In the genomic region with DNA sequence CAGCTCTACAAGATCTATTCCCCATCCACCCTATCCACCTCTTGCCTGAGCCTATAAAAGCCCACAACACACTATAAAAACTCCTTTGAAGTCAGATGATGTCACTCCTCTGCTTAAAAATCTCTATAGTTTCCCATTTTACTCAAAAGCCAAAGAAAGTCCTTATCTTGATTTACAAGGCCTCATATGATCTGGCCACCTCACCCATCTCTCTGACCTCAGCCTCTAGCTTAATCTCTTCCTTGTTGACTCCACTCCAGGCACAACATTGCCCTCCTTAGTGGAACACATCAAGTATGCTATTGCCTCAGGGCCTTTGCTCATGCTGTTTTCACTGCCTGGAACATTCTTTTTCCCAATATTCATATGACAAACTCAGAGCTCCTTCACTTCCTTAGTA, we compare ENCODE assay signal across 21 cellular contexts. TPM values are rescaled to one million over a fixed set of nuclear protein-coding genes. Genes with fewer than 3 reads are reported as not detected.
DNase-seq lines count a peak whose midpoint lies in the region; ATAC-seq, FAIRE-seq and TF ChIP-seq lines count a peak whose summit lies in the region.
"Had no signal": no experiment of that assay in that cellular context is flagged by ENCODE, and none has a peak within 500 bp of the region (broad histone marks: within the 10 kb centered on the region; RNA-seq: fewer than 3 reads in every experiment).

No MANE protein-coding gene starts in this region.

- BruUV-seq in OCI-LY7 (replicated peaks; lab: Mats Ljungman, UMichigan), result no TSS peak

- peak overlapping the region; percentile 83 for H3K27ac ChIP-seq in OCI-LY7 (ENCODE audit: low read depth, low read length, poor library complexity, severe bottlenecking)
- H3K27ac ChIP-seq in keratinocyte (ENCODE audit: control insufficient read depth, insufficient read depth, low read length), result peak overlapping the region; percentile 51
- no peak overlapping the region for H3K27ac ChIP-seq in thyroid gland
- H3K27ac ChIP-seq in heart right ventricle, result no peak overlapping the region
- H3K27ac ChIP-seq: cardiac muscle cell, left lung had no signal

- H2AFZ ChIP-seq in OCI-LY7 (ENCODE audit: low read length) (peak overlapping the region; percentile 77; the same call in 1 of the 2 replicates), keratinocyte (ENCODE audit: control insufficient read depth, low read length) (no peak overlapping the region)

- no peaks in the 10 kb centered on the region for H3K9me2 ChIP-seq in OCI-LY7 (ENCODE audit: insufficient read depth, low read length)

- H3K79me2 ChIP-seq in OCI-LY7 (ENCODE audit: insufficient read depth, low read depth, low read length) (peaks cover 7% of the 10 kb centered on the region; the same call in 1 of the 2 replicates), keratinocyte (ENCODE audit: control insufficient read depth, insufficient read depth, low read length) (no peaks in the 10 kb centered on the region)

- H3K4me2 ChIP-seq in OCI-LY7 (ENCODE audit: low read length) (peak overlapping the region; percentile 72), keratinocyte (ENCODE audit: control insufficient read depth, extremely low read depth, insufficient read depth, low read depth, low read length) (peak overlapping the region; percentile 25)

- no peaks in the 10 kb centered on the region for H3K27me3 ChIP-seq in bronchial epithelial cell (ENCODE audit: control insufficient read depth, insufficient read depth, low read length)
- H3K27me3 ChIP-seq in keratinocyte (ENCODE audit: control insufficient read depth, extremely low read depth, insufficient read depth, low read length), result no peaks in the 10 kb centered on the region
- H3K27me3 ChIP-seq in thyroid gland, result no peaks in the 10 kb centered on the region
- H3K27me3 ChIP-seq in heart right ventricle, result no peaks in the 10 kb centered on the region
- H3K27me3 ChIP-seq: cardiac muscle cell, left lung had no signal

- FAIRE-seq in bronchial epithelial cell (lab: Jason Lieb, UNC) (no peak), keratinocyte (lab: Jason Lieb, UNC) (peak; percentile 84)

- H3K36me3 ChIP-seq in OCI-LY7 (ENCODE audit: insufficient read depth, low read length) (no peaks in the 10 kb centered on the region), bronchial epithelial cell (ENCODE audit: control insufficient read depth, insufficient read depth, low read length) (no peaks in the 10 kb centered on the region), keratinocyte (ENCODE audit: control insufficient read depth in 2 of 2, extremely low read depth in 1 of 2, insufficient read depth in 2 of 2, low read length in 2 of 2) (no peaks in the 10 kb centered on the region), thyroid gland (no peaks in the 10 kb centered on the region), heart right ventricle (no peaks in the 10 kb centered on the region)
- H3K36me3 ChIP-seq: cardiac muscle cell, left lung had no signal

- H3K9ac ChIP-seq in keratinocyte (ENCODE audit: control insufficient read depth, extremely low read depth, insufficient read depth, low read length), result no peak overlapping the region

- CTCF ChIA-PET in OCI-LY7 (lab: Charles Lee; ENCODE audit: unreplicated experiment), result interaction anchor here (0.9 kb wide), 2 partner anchors 12 to 49 kb away, joined by 3 to 4 read pairs; no protein-coding TSS in a partner anchor

- intact Hi-C loops in OCI-LY7 (cut with micrococcal nuclease; ENCODE audit: unreplicated experiment), result loop anchor here (10.0 kb wide), 1 partner anchor 222 kb away; no protein-coding TSS in a partner anchor
- intact Hi-C loops in thyroid gland (cut with DNase I), result no loop called here
- intact Hi-C loops in heart right ventricle (cut with DNase I), result no loop called here

- no peaks in the 10 kb centered on the region for H4K20me1 ChIP-seq in OCI-LY7 (ENCODE audit: insufficient read depth, low read length)
- no peaks in the 10 kb centered on the region for H4K20me1 ChIP-seq in keratinocyte (ENCODE audit: control insufficient read depth, extremely low read depth, insufficient read depth, low read length)

- no peak for ATAC-seq in heart right ventricle
- no peak for ATAC-seq in GM21360 (IDR thresholded peaks at IDR 0.05; ENCODE audit: unreplicated experiment)
- ATAC-seq: CD8-positive, alpha-beta T cell; left lung had no signal

- DNase-seq in EL (peak; percentile 84), OCI-LY7 (ENCODE audit: low spot score) (no peak), bronchial epithelial cell (ENCODE audit: low read depth) (peak; percentile 93), keratinocyte (ENCODE audit: low read depth, low spot score) (peak; percentile 54), thyroid gland (no peak), heart right ventricle (no peak), superior temporal gyrus (ENCODE audit: extremely low spot score) (no peak)
- DNase-seq: activated B cell treated with CpG ODN at 0.5 μM for 24 hours; activated CD4-positive, alpha-beta T cell treated with anti-CD3 and anti-CD28 coated beads, Interleukin-2, amount 50 U/mL, for 48 hours; activated gamma-delta T cell treated with Interleukin-2 at 50 U/mL for 16 hours; amniotic stem cell; CD8-positive, alpha-beta T cell; dermis blood vessel endothelial cell; DMS79; H9; left lung; NCI-H2171; posterior cingulate gyrus; stimulated activated naive CD4-positive, alpha-beta T cell treated with Interleukin-2 at 50 U/mL for 16 hours had no signal

- H3K4me1 ChIP-seq in OCI-LY7 (ENCODE audit: insufficient read depth, low read length, poor library complexity, severe bottlenecking) (peaks cover 89% of the 10 kb centered on the region), keratinocyte (ENCODE audit: control insufficient read depth, extremely low read depth, insufficient read depth, low read length) (peaks cover 59% of the 10 kb centered on the region), thyroid gland (peaks cover 5 to 13% of the 10 kb centered on the region in 2 donors), heart right ventricle (peaks cover 0 to 9% (median 0%) of the 10 kb centered on the region in 9 donors)

- H3K4me3 ChIP-seq in OCI-LY7 (ENCODE audit: low read depth, low read length, poor library complexity, severe bottlenecking) (no peak overlapping the region), bronchial epithelial cell (ENCODE audit: low read depth, low read length) (no peak overlapping the region), keratinocyte (ENCODE audit: control insufficient read depth in 2 of 3, extremely low read depth in 1 of 3, insufficient read depth in 2 of 3, low read depth in 1 of 3, low read length in 3 of 3) (no peak overlapping the region), thyroid gland (replicated peaks in 1 of 3) (no peak overlapping the region), heart right ventricle (no peak overlapping the region)
- H3K4me3 ChIP-seq: cardiac muscle cell, left lung had no signal

- no peak for TF ChIP-seq CTCF in OCI-LY7 (conservative IDR thresholded peaks at IDR 0.05; ENCODE audit: low read length)
- no peak for TF ChIP-seq CTCF in bronchial epithelial cell (IDR thresholded peaks at IDR 0.05; ENCODE audit: insufficient read depth, low read length, severe bottlenecking)
- TF ChIP-seq CTCF in keratinocyte (optimal IDR thresholded peaks at IDR 0.05 in 1 of 3, IDR thresholded peaks at IDR 0.05 in 1 of 3, conservative IDR thresholded peaks at IDR 0.05 in 1 of 3; ENCODE audit: extremely low read depth in 1 of 3, insufficient read depth in 2 of 3, low read length in 3 of 3), result no peak
- TF ChIP-seq CTCF in thyroid gland (IDR thresholded peaks at IDR 0.05), result no peak
- no peak for TF ChIP-seq CTCF in heart right ventricle (IDR thresholded peaks at IDR 0.05)

- POLR2A ChIA-PET in OCI-LY7 (lab: Charles Lee), result interaction anchor here (0.8 to 5.4 kb wide), 8 partner anchors 8 to 39 kb away, joined by 3 to 32 read pairs (median 7); no protein-coding TSS in a partner anchor

- H3K9me3 ChIP-seq in OCI-LY7 (ENCODE audit: low read length), result no peaks in the 10 kb centered on the region
- no peaks in the 10 kb centered on the region for H3K9me3 ChIP-seq in keratinocyte (ENCODE audit: control insufficient read depth, low read depth, low read length)
- H3K9me3 ChIP-seq in thyroid gland, result no peaks in the 10 kb centered on the region
- H3K9me3 ChIP-seq in heart right ventricle, result no peaks in the 10 kb centered on the region
- H3K9me3 ChIP-seq: left lung had no signal

- dilution Hi-C loops in keratinocyte (cut with MboI; ENCODE audit: extremely low pct_ligation_motif_present, low sequenced_read_pairs), result no loop called here

- no peaks in the 10 kb centered on the region for H3K9me1 ChIP-seq in keratinocyte (ENCODE audit: control insufficient read depth, extremely low read depth, insufficient read depth, low read length)

- no peak for TF ChIP-seq POLR2A in thyroid gland (IDR thresholded peaks at IDR 0.05)

RNA-seq across cellular contexts. Expression of gene ZNF281, which starts 33.3 kb away (rescaled TPM):
- total RNA-seq in OCI-LY7 (2014; rRNA removed; shearing (Covaris generic)), result 22.9 and 24.2 TPM in 2 replicates
- total RNA-seq in OCI-LY7 (2022), result 23.6 and 23.7 TPM in 2 replicates
- 16.6 and 18.4 TPM in 2 replicates for total RNA-seq in bronchial epithelial cell
- polyA plus RNA-seq in keratinocyte, result 8.7 to 14.7 TPM (median 11.0 TPM) in 3 replicates
- 10.1 TPM for polyA plus RNA-seq in keratinocyte (2011; ENCODE audit: low read depth)
- polyA plus RNA-seq in keratinocyte (2011; cell fraction: cytosol; rRNA removed), result 4.7 and 9.6 TPM in 2 replicates
- 15.4 and 20.3 TPM in 2 replicates for polyA plus RNA-seq in keratinocyte (2011; cell fraction: nucleus; rRNA removed)
- 10.0 and 15.0 TPM in 2 replicates for polyA plus RNA-seq in keratinocyte (2012; ENCODE audit: low replicate concordance)
- polyA minus RNA-seq in keratinocyte, result 13.8 to 21.6 TPM (median 17.1 TPM) in 3 replicates
- polyA minus RNA-seq in keratinocyte (2011; cell fraction: cytosol; rRNA and poly(A)+ RNA removed), result 12.9 TPM
- 17.0 and 34.3 TPM in 2 replicates for polyA minus RNA-seq in keratinocyte (2011; cell fraction: nucleus; rRNA and poly(A)+ RNA removed)
- total RNA-seq in thyroid gland, result 10 to 100 TPM in 3 of 4 donors, 1 to 10 TPM in 1; 9.8 to 16.9 (median 12.5) TPM
- 10 to 100 TPM in 4 of 10 donors, 1 to 10 TPM in 6; 6.8 to 11.7 (median 9.2) TPM for total RNA-seq in heart right ventricle
- polyA plus RNA-seq in heart right ventricle, result 1 to 10 TPM; 2.8 to 3.4 TPM

Comparison
In these comparisons a context has a peak if more than half of its experiments do, and no peak if none do; other contexts are left out.
1. DNase-seq: peak in EL (single experiment), bronchial epithelial cell (single experiment) and keratinocyte (single experiment); none in OCI-LY7 (single experiment), thyroid gland (0 of 2), heart right ventricle (0 of 2) and superior temporal gyrus (single experiment).
2. H3K27ac ChIP-seq: peak in OCI-LY7 (single experiment) and keratinocyte (single experiment); none in thyroid gland (0 of 3) and heart right ventricle (0 of 10).